In the genomic region with DNA sequence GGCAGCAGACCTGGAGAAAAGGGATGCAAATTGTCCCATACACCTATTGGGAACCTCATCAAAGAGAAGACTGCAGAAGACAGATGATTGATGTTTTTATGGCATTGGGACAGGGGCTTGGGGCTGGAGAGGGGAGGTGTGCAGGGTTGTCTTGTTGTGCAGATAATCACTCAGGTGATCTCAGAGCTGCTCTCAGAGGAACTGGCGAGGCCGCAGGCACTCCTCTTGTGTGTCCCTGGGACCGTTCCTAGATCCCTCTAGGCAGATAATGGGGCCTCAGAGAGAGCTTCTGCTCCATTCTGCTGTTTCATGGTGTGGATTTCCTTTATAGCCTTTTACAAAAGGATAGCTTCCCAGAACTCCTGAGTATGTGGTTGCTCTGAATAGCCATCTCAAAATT, we compare ENCODE assay signal across 1 cellular context.
TF ChIP-seq lines count a peak whose summit lies in the region.

No MANE protein-coding gene starts in this region.

TF ChIP-seq in GM12878, 131 proteins besides CTCF, POLR2A, EP300 and RAD21:
- TF ChIP-seq BCL11A (IDR thresholded peaks at IDR 0.05; ENCODE audit: low read depth, low read length) (no peak), SIN3A (IDR thresholded peaks at IDR 0.05; ENCODE audit: low read depth, low read length) (no peak), NR2C2 (IDR thresholded peaks at IDR 0.05; ENCODE audit: borderline replicate concordance, control insufficient read depth, insufficient read length, low read depth) (no peak), MLLT1 (IDR thresholded peaks at IDR 0.05) (no peak), KAT2A (conservative IDR thresholded peaks at IDR 0.05; ENCODE audit: control insufficient read depth, low read depth, low read length) (no peak), RELB (IDR thresholded peaks at IDR 0.05; ENCODE audit: low read depth) (no peak), SIX5 (IDR thresholded peaks at IDR 0.05; ENCODE audit: low read depth, low read length, severe bottlenecking) (no peak), PBX3 (IDR thresholded peaks at IDR 0.05; ENCODE audit: insufficient replicate concordance, low read depth, low read length) (no peak), ASH2L (IDR thresholded peaks at IDR 0.05; ENCODE audit: borderline replicate concordance, low read depth) (no peak), IRF4 (IDR thresholded peaks at IDR 0.05; ENCODE audit: low read depth, low read length) (no peak), PAX8 (IDR thresholded peaks at IDR 0.05) (no peak), NR2F1 (conservative IDR thresholded peaks at IDR 0.05) (no peak), LARP7 (IDR thresholded peaks at IDR 0.05) (no peak), IKZF1 (conservative IDR thresholded peaks at IDR 0.05) (no peak), CBFB (IDR thresholded peaks at IDR 0.05; ENCODE audit: low read depth) (no peak), MTA2 (IDR thresholded peaks at IDR 0.05; ENCODE audit: low read depth) (no peak)
- TF ChIP-seq, protein P1, sequence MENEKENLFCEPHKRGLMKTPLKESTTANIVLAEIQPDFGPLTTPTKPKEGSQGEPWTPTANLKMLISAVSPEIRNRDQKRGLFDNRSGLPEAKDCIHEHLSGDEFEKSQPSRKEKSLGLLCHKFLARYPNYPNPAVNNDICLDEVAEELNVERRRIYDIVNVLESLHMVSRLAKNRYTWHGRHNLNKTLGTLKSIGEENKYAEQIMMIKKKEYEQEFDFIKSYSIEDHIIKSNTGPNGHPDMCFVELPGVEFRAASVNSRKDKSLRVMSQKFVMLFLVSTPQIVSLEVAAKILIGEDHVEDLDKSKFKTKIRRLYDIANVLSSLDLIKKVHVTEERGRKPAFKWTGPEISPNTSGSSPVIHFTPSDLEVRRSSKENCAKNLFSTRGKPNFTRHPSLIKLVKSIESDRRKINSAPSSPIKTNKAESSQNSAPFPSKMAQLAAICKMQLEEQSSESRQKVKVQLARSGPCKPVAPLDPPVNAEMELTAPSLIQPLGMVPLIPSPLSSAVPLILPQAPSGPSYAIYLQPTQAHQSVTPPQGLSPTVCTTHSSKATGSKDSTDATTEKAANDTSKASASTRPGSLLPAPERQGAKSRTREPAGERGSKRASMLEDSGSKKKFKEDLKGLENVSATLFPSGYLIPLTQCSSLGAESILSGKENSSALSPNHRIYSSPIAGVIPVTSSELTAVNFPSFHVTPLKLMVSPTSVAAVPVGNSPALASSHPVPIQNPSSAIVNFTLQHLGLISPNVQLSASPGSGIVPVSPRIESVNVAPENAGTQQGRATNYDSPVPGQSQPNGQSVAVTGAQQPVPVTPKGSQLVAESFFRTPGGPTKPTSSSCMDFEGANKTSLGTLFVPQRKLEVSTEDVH (IDR thresholded peaks at IDR 0.05; ENCODE audit: low read depth, partially characterized antibody): no peak
TF ChIP-seq in GM12878: peak in this region for 0.
